In genomic region chr2:228705331-228705730, GRCh38 we compare ENCODE assay signal across 20 cellular contexts.
DNase-seq lines count a peak whose midpoint lies in the region; ATAC-seq and TF ChIP-seq lines count a peak whose summit lies in the region.
"Had no signal": no experiment of that assay in that cellular context is flagged by ENCODE, and none has a peak within 500 bp of the region (broad histone marks: within the 10 kb centered on the region; RNA-seq: fewer than 3 reads in every experiment).

No MANE protein-coding gene starts in this region.

- H3K27ac Mint-ChIP-seq in WTC11 (no peak overlapping the region), natural killer cell (no peak overlapping the region)
- H3K27ac Mint-ChIP-seq in activated CD4-positive, alpha-beta memory T cell treated with anti-CD3 and anti-CD28 coated beads for 36 hours: no peak overlapping the region

- POLR2A ChIA-PET in WTC11 (lab: Charles Lee): no interaction called here
- POLR2A ChIA-PET in activated CD4-positive, alpha-beta memory T cell treated with anti-CD3 and anti-CD28 coated beads for 36 hours (lab: Charles Lee): no interaction called here

- intact Hi-C loops in sciatic nerve (cut with DNase I): no loop called here
- intact Hi-C loops in activated CD4-positive, alpha-beta memory T cell treated with anti-CD3 and anti-CD28 coated beads for 36 hours (cut with micrococcal nuclease): no loop called here
- intact Hi-C loops in natural killer cell (cut with micrococcal nuclease): no loop called here

- peak; percentile 60 for ATAC-seq in WTC11
- ATAC-seq in sciatic nerve: peak; percentile 59
- ATAC-seq in natural killer cell: no peak

- H3K4me1 Mint-ChIP-seq in WTC11 (peaks cover 17% of the 10 kb centered on the region), natural killer cell (no peaks in the 10 kb centered on the region)
- H3K4me1 Mint-ChIP-seq in activated CD4-positive, alpha-beta memory T cell treated with anti-CD3 and anti-CD28 coated beads for 36 hours (ENCODE audit: low read depth): no peaks in the 10 kb centered on the region

- H3K27me3 Mint-ChIP-seq in WTC11 (ENCODE audit: low read depth) (no peaks in the 10 kb centered on the region), natural killer cell (ENCODE audit: low read depth in 2 of 2) (no peaks in the 10 kb centered on the region)
- H3K27me3 Mint-ChIP-seq in activated CD4-positive, alpha-beta memory T cell treated with anti-CD3 and anti-CD28 coated beads for 36 hours: no peaks in the 10 kb centered on the region

- CTCF ChIA-PET in WTC11 (lab: Charles Lee): no interaction called here
- CTCF ChIA-PET in activated CD4-positive, alpha-beta memory T cell treated with anti-CD3 and anti-CD28 coated beads for 36 hours (lab: Charles Lee): no interaction called here

- DNase-seq in NCI-H345 (lab: John Stamatoyannopoulos, UW): peak; percentile 37
- no peak for DNase-seq in NCI-H345 treated with DMSO at 0.1 percent for 48 hours (lab: John Stamatoyannopoulos, UW; ENCODE audit: unreplicated experiment)
- DNase-seq in WTC11 (ENCODE audit: low spot score): no peak
- peak; percentile 52 for DNase-seq in islet precursor cell
- no peak for DNase-seq in sciatic nerve (ENCODE audit: low spot score)
- no peak for DNase-seq in activated CD4-positive, alpha-beta memory T cell treated with anti-CD3 and anti-CD28 coated beads for 36 hours
- no peak for DNase-seq in T-helper 1 cell
- DNase-seq in natural killer cell: no peak
- DNase-seq: 8988T, AML-193, DMS53, GF-D8, HCEC 1CT, IMR-90, MV-4-11, NCI-H1694, NCI-H2081, NCI-H510A treated with DMSO at 0.1 percent for 48 hours, Peyer's patch, SJCRH30 had no signal

- H3K36me3 Mint-ChIP-seq in WTC11 (no peaks in the 10 kb centered on the region), natural killer cell (no peaks in the 10 kb centered on the region)
- no peaks in the 10 kb centered on the region for H3K36me3 Mint-ChIP-seq in activated CD4-positive, alpha-beta memory T cell treated with anti-CD3 and anti-CD28 coated beads for 36 hours

- no peak overlapping the region for H3K4me3 Mint-ChIP-seq in WTC11
- no peak overlapping the region for H3K4me3 Mint-ChIP-seq in activated CD4-positive, alpha-beta memory T cell treated with anti-CD3 and anti-CD28 coated beads for 36 hours
- no peak overlapping the region for H3K4me3 Mint-ChIP-seq in natural killer cell

- no peak for TF ChIP-seq CTCF in WTC11 (IDR thresholded peaks at IDR 0.05)
- TF ChIP-seq CTCF in natural killer cell (IDR thresholded peaks at IDR 0.05): no peak

- no peaks in the 10 kb centered on the region for H3K9me3 Mint-ChIP-seq in WTC11
- peaks cover 10% of the 10 kb centered on the region for H3K9me3 Mint-ChIP-seq in activated CD4-positive, alpha-beta memory T cell treated with anti-CD3 and anti-CD28 coated beads for 36 hours
- peaks cover 7 to 20% of the 10 kb centered on the region in 2 donors for H3K9me3 Mint-ChIP-seq in natural killer cell

TF ChIP-seq in WTC11, 78 proteins besides CTCF, POLR2A, EP300 and RAD21:
- TF ChIP-seq ZMAT4 (CRISPR knock-in tag; IDR thresholded peaks at IDR 0.05) (no peak), ELF4 (CRISPR knock-in tag; IDR thresholded peaks at IDR 0.05; ENCODE audit: low read depth) (no peak), HMGA2 (CRISPR knock-in tag; IDR thresholded peaks at IDR 0.05) (0 out of 2 replicates have a peak, but pooled peaks have one; percentile 4), JUN (CRISPR knock-in tag; IDR thresholded peaks at IDR 0.05) (no peak), TEAD1 (CRISPR knock-in tag; IDR thresholded peaks at IDR 0.05) (no peak), ZNF671 (CRISPR knock-in tag; IDR thresholded peaks at IDR 0.05) (no peak)

Comparison
In these comparisons a context has a peak if more than half of its experiments do, and no peak if none do; other contexts are left out.
1. DNase-seq: peak in NCI-H345 (single experiment) and islet precursor cell (single experiment); none in NCI-H345 treated with DMSO at 0.1 percent for 48 hours (single experiment), WTC11 (single experiment), sciatic nerve (single experiment), activated CD4-positive, alpha-beta memory T cell treated with anti-CD3 and anti-CD28 coated beads for 36 hours (single experiment), T-helper 1 cell (0 of 5) and natural killer cell (single experiment).
2. ATAC-seq: peak in WTC11 (single experiment) and sciatic nerve (single experiment); none in natural killer cell (0 of 3).